30 cellular contexts compared by ENCODE assay signal in genomic region chr12:62792526-62792925, GRCh38.
DNase-seq lines count a peak whose midpoint lies in the region; ATAC-seq and TF ChIP-seq lines count a peak whose summit lies in the region.
"Had no signal": no experiment of that assay in that cellular context is flagged by ENCODE, and none has a peak within 500 bp of the region (broad histone marks: within the 10 kb centered on the region; RNA-seq: fewer than 3 reads in every experiment).

No MANE protein-coding gene starts in this region.

- no peak overlapping the region for H3K4me3 Mint-ChIP-seq in MCF 10A (ENCODE audit: unreplicated experiment)
- H3K4me3 Mint-ChIP-seq: activated CD4-positive, alpha-beta memory T cell treated with anti-CD3 and anti-CD28 coated beads for 36 hours; activated T-cell treated with anti-CD3 and anti-CD28 coated beads, Interleukin-2, amount 50 U/mL, for 72 hours; CD8-positive, alpha-beta T cell; naive B cell; stimulated activated naive B cell treated with anti-CD40 and anti-IgM and Interleukin-4, amounts not matched to agents 10 μg/mL and 1 μg/mL and 100 μg/mL, for 72 hours had no signal

- no peak overlapping the region for H3K4me3 ChIP-seq in mammary epithelial cell (replicated peaks in 1 of 3; ENCODE audit: insufficient read depth in 1 of 3, low read depth in 2 of 3, low read length in 3 of 3)
- H3K4me3 ChIP-seq in ascending aorta, result peak overlapping the region in 1 of 2 donors; percentile 35
- H3K4me3 ChIP-seq in mesendoderm (ENCODE audit: low read length), result no peak overlapping the region
- no peak overlapping the region for H3K4me3 ChIP-seq in uterus
- no peak overlapping the region for H3K4me3 ChIP-seq in lower lobe of right lung
- H3K4me3 ChIP-seq: body of pancreas, GM12878, K562 had no signal

- H2AFZ ChIP-seq in mammary epithelial cell (ENCODE audit: low read depth, low read length), result peak overlapping the region; percentile 29

- no peaks in the 10 kb centered on the region for H4K20me1 ChIP-seq in mammary epithelial cell (ENCODE audit: insufficient read depth, low read length)

- in situ Hi-C loops in mammary epithelial cell (cut with MboI; ENCODE audit: low sequenced_read_pairs in 2 of 2), result loop anchor here in 1 of 2 donors (5.0 kb wide), 1 partner anchor 190 kb away; no protein-coding TSS in a partner anchor

- H2BK5ac ChIP-seq in mesendoderm (ENCODE audit: low read length), result peak overlapping the region; percentile 83

- POLR2A ChIA-PET in MCF 10A (lab: Yijun Ruan, JAX), result interaction anchor here (1.1 kb wide), 1 partner anchor 189 kb away, joined by 4 read pairs; no protein-coding TSS in a partner anchor

- peak overlapping the region; percentile 90 for H3K18ac ChIP-seq in mesendoderm (ENCODE audit: low read length)

- no peak overlapping the region for H4K5ac ChIP-seq in mesendoderm (ENCODE audit: low read length)

- H3K9ac ChIP-seq in mammary epithelial cell (ENCODE audit: insufficient read depth, low read length), result no peak overlapping the region
- H3K9ac ChIP-seq in mesendoderm (ENCODE audit: low read length), result peak overlapping the region; percentile 4

- peak overlapping the region; percentile 69 for H3K56ac ChIP-seq in mesendoderm (ENCODE audit: low read length)

- H3K4me1 Mint-ChIP-seq in MCF 10A (ENCODE audit: insufficient read depth, unreplicated experiment), result no peaks in the 10 kb centered on the region
- H3K4me1 Mint-ChIP-seq: naive B cell; stimulated activated naive B cell treated with anti-CD40 and anti-IgM and Interleukin-4, amounts not matched to agents 10 μg/mL and 1 μg/mL and 100 μg/mL, for 72 hours had no signal

- peak overlapping the region; percentile 81 for H2AK5ac ChIP-seq in mesendoderm (ENCODE audit: low read length)

- dilution Hi-C loops in mammary epithelial cell (cut with HindIII; ENCODE audit: low sequenced_read_pairs), result no loop called here

- no peak overlapping the region for H4K8ac ChIP-seq in mesendoderm (ENCODE audit: low read depth, low read length)

- no peaks in the 10 kb centered on the region for H3K79me2 ChIP-seq in mammary epithelial cell (ENCODE audit: insufficient read depth, low read length)
- H3K79me2 ChIP-seq in mesendoderm (ENCODE audit: control insufficient read depth, insufficient read depth, low read length), result no peaks in the 10 kb centered on the region

- H3K9me3 ChIP-seq in mammary epithelial cell (replicated peaks; ENCODE audit: insufficient read depth, low read length) (no peaks in the 10 kb centered on the region), ascending aorta (no peaks in the 10 kb centered on the region), uterus (no peaks in the 10 kb centered on the region), lower lobe of right lung (no peaks in the 10 kb centered on the region)
- H3K9me3 ChIP-seq: body of pancreas had no signal

- H3K27ac ChIP-seq in mammary epithelial cell (ENCODE audit: insufficient read depth, low read depth, low read length), result no peak overlapping the region
- H3K27ac ChIP-seq in ascending aorta, result peak overlapping the region; percentile 14 to 40
- H3K27ac ChIP-seq in mesendoderm (ENCODE audit: low read depth, low read length), result no peak overlapping the region
- peak overlapping the region; percentile 1 to 32 for H3K27ac ChIP-seq in uterus
- H3K27ac ChIP-seq in lower lobe of right lung, result no peak overlapping the region
- H3K27ac ChIP-seq: body of pancreas had no signal

- H3K36me3 Mint-ChIP-seq in MCF 10A (ENCODE audit: insufficient read depth, unreplicated experiment), result no peaks in the 10 kb centered on the region
- H3K36me3 Mint-ChIP-seq: activated CD4-positive, alpha-beta memory T cell treated with anti-CD3 and anti-CD28 coated beads for 36 hours; CD8-positive, alpha-beta T cell; naive B cell; stimulated activated naive B cell treated with anti-CD40 and anti-IgM and Interleukin-4, amounts not matched to agents 10 μg/mL and 1 μg/mL and 100 μg/mL, for 72 hours had no signal

- no peak for ATAC-seq in lower lobe of right lung
- ATAC-seq: activated T-cell treated with anti-CD3 and anti-CD28 coated beads, Interleukin-2, amount 50 U/mL, for 72 hours; body of pancreas; CD8-positive, alpha-beta T cell; GM12878; K562; left colon; SK-N-SH treated with all-trans-retinoic acid at 6 μM for 48 hours; stimulated activated naive B cell treated with anti-CD40 and anti-IgM and Interleukin-4, amounts not matched to agents 10 μg/mL and 1 μg/mL and 100 μg/mL, for 72 hours had no signal

- no peak overlapping the region for H3K4me2 ChIP-seq in mammary epithelial cell (ENCODE audit: insufficient read depth, low read depth, low read length)
- no peak overlapping the region for H3K4me2 ChIP-seq in mesendoderm (ENCODE audit: low read length)

- H3K27me3 ChIP-seq in mammary epithelial cell (ENCODE audit: insufficient read depth, low read length) (no peaks in the 10 kb centered on the region), ascending aorta (no peaks in the 10 kb centered on the region), mesendoderm (ENCODE audit: insufficient read depth, low read length, poor library complexity) (no peaks in the 10 kb centered on the region), uterus (no peaks in the 10 kb centered on the region), lower lobe of right lung (ENCODE audit: low read depth) (no peaks in the 10 kb centered on the region)
- H3K27me3 ChIP-seq: body of pancreas had no signal

- no peak overlapping the region for H2BK15ac ChIP-seq in mesendoderm (replicated peaks; ENCODE audit: low read depth)

- no peak overlapping the region for H3K27ac Mint-ChIP-seq in MCF 10A (ENCODE audit: low read depth, unreplicated experiment)
- H3K27ac Mint-ChIP-seq: activated CD4-positive, alpha-beta memory T cell treated with anti-CD3 and anti-CD28 coated beads for 36 hours; activated T-cell treated with anti-CD3 and anti-CD28 coated beads, Interleukin-2, amount 50 U/mL, for 72 hours; CD8-positive, alpha-beta T cell; naive B cell; stimulated activated naive B cell treated with anti-CD40 and anti-IgM and Interleukin-4, amounts not matched to agents 10 μg/mL and 1 μg/mL and 100 μg/mL, for 72 hours had no signal

- WGBS in mammary epithelial cell (ENCODE audit: low coverage, missing lambda C conversion rate), result 52% methylated on average over 3 of the region's 3 CpGs
- no CpG with 5 or more reads among the region's 3 CpGs for WGBS in mesendoderm (ENCODE audit: extremely low coverage, insufficient coverage, low lambda C conversion rate)

- H2BK120ac ChIP-seq in mesendoderm (ENCODE audit: low read depth, low read length), result no peak overlapping the region

- no peaks in the 10 kb centered on the region for H3K27me3 Mint-ChIP-seq in MCF 10A (ENCODE audit: insufficient read depth, unreplicated experiment)
- H3K27me3 Mint-ChIP-seq: naive B cell had no signal

- no peak overlapping the region for H3K23ac ChIP-seq in mesendoderm (ENCODE audit: low read length)

- DNase-seq in mammary epithelial cell, result no peak
- no peak for DNase-seq in MCF 10A (ENCODE audit: unreplicated experiment)
- no peak for DNase-seq in ascending aorta (ENCODE audit: low spot score in 2 of 2)
- DNase-seq in mesendoderm, result no peak
- no peak for DNase-seq in uterus
- no peak for DNase-seq in NCI-H2081 treated with DMSO at 0.1 percent for 48 hours (lab: John Stamatoyannopoulos, UW)
- no peak for DNase-seq in lower lobe of right lung
- DNase-seq in KG1 (lab: John Stamatoyannopoulos, UW), result no peak
- DNase-seq: 8988T; activated CD4-positive, alpha-beta memory T cell treated with anti-CD3 and anti-CD28 coated beads for 36 hours; activated CD4-positive, CD25-positive, alpha-beta regulatory T cell treated with anti-CD3 and anti-CD28 coated beads, Interleukin-2, amount 50 U/mL, for 72 hours; activated T-cell treated with anti-CD3 and anti-CD28 coated beads, Interleukin-2, amount 50 U/mL, for 72 hours; body of pancreas; CD8-positive, alpha-beta T cell; DMS 273 treated with DMSO at 0.1 percent for 48 hours; effector CD8-positive, alpha-beta T cell; hypothalamus; left colon; naive B cell; NCI-H1105 treated with DMSO at 0.1 percent for 48 hours; NCI-H2029; NCI-H524; NK-92 treated with Interleukin-12 subunit alpha and Interleukin-12 subunit beta, amount 100 ng/mL, for 24 hours; Right ventricle myocardium superior; stimulated activated naive B cell treated with anti-CD40 and anti-IgM and Interleukin-4, amounts not matched to agents 10 μg/mL and 1 μg/mL and 100 μg/mL, for 72 hours; substantia nigra; T-helper 2 cell had no signal

- H3K79me1 ChIP-seq in mesendoderm (ENCODE audit: low read length), result peaks cover 3% of the 10 kb centered on the region

- no peaks in the 10 kb centered on the region for H3K9me3 Mint-ChIP-seq in MCF 10A (ENCODE audit: unreplicated experiment)
- H3K9me3 Mint-ChIP-seq: activated CD4-positive, alpha-beta memory T cell treated with anti-CD3 and anti-CD28 coated beads for 36 hours; activated T-cell treated with anti-CD3 and anti-CD28 coated beads, Interleukin-2, amount 50 U/mL, for 72 hours; CD8-positive, alpha-beta T cell; naive B cell; stimulated activated naive B cell treated with anti-CD40 and anti-IgM and Interleukin-4, amounts not matched to agents 10 μg/mL and 1 μg/mL and 100 μg/mL, for 72 hours had no signal

- intact Hi-C loops in mammary epithelial cell (cut with micrococcal nuclease) (no loop called here), MCF 10A (cut with micrococcal nuclease) (loop anchor here (5.0 kb wide), 1 partner anchor 60 kb away; no protein-coding TSS in a partner anchor), ascending aorta (cut with DNase I) (loop anchor here (10.0 kb wide), 1 partner anchor 328 kb away; the partner anchor contains the start of gene MON2), uterus (cut with DNase I; ENCODE audit: low total_unique reads) (no loop called here), lower lobe of right lung (cut with DNase I) (no loop called here)

- H3K4me1 ChIP-seq in mammary epithelial cell (ENCODE audit: insufficient read depth, low read length) (peaks cover 5% of the 10 kb centered on the region), ascending aorta (peaks cover 5 to 15% of the 10 kb centered on the region in 2 donors), mesendoderm (ENCODE audit: control insufficient read depth, low read depth, low read length) (no peaks in the 10 kb centered on the region), uterus (no peaks in the 10 kb centered on the region), lower lobe of right lung (no peaks in the 10 kb centered on the region)

- no peak overlapping the region for H3K4ac ChIP-seq in mesendoderm (ENCODE audit: low read depth, low read length)

- CTCF ChIA-PET in mammary epithelial cell (lab: Charles Lee; ENCODE audit: low non-redundant PET) (no interaction called here), MCF 10A (lab: Yijun Ruan, JAX) (interaction anchor here (0.6 to 3.3 kb wide), 8 partner anchors 140 to 357 kb away, joined by 3 to 29 read pairs (median 4); no protein-coding TSS in a partner anchor)

- H3K36me3 ChIP-seq in mammary epithelial cell (ENCODE audit: insufficient read depth, low read length) (no peaks in the 10 kb centered on the region), ascending aorta (no peaks in the 10 kb centered on the region), mesendoderm (ENCODE audit: control insufficient read depth, insufficient read depth, low read length) (no peaks in the 10 kb centered on the region), uterus (no peaks in the 10 kb centered on the region), lower lobe of right lung (no peaks in the 10 kb centered on the region)

- no TSS peak for BruUV-seq in mammary epithelial cell (replicated peaks; lab: Mats Ljungman, UMichigan)
- no TSS peak for BruUV-seq in MCF 10A (replicated peaks; lab: Mats Ljungman, UMichigan)

- TF ChIP-seq CTCF in mammary epithelial cell (conservative IDR thresholded peaks at IDR 0.05 in 1 of 2, IDR thresholded peaks at IDR 0.05 in 1 of 2; ENCODE audit: extremely low read depth in 1 of 2, insufficient read depth in 1 of 2, low read depth in 1 of 2, low read length in 2 of 2) (no peak), MCF 10A (IDR thresholded peaks at IDR 0.05; ENCODE audit: unreplicated experiment) (no peak), ascending aorta (IDR thresholded peaks at IDR 0.05) (no peak), uterus (IDR thresholded peaks at IDR 0.05) (no peak), lower lobe of right lung (IDR thresholded peaks at IDR 0.05) (no peak)

- TF ChIP-seq POLR2A in uterus (IDR thresholded peaks at IDR 0.05), result no peak

Comparison
In these comparisons a context has a peak if more than half of its experiments do, and no peak if none do; other contexts are left out.
1. intact Hi-C loops: an anchor here in MCF 10A (5.0 kb wide) and ascending aorta (10.0 kb wide); none called in mammary epithelial cell, uterus and lower lobe of right lung.
2. H3K27ac ChIP-seq: peak in ascending aorta (2 of 2) and uterus (2 of 2); none in mammary epithelial cell (single experiment), mesendoderm (single experiment) and lower lobe of right lung (single experiment).